Comparison of ENCODE assay signal across 8 cellular contexts in the genomic region with DNA sequence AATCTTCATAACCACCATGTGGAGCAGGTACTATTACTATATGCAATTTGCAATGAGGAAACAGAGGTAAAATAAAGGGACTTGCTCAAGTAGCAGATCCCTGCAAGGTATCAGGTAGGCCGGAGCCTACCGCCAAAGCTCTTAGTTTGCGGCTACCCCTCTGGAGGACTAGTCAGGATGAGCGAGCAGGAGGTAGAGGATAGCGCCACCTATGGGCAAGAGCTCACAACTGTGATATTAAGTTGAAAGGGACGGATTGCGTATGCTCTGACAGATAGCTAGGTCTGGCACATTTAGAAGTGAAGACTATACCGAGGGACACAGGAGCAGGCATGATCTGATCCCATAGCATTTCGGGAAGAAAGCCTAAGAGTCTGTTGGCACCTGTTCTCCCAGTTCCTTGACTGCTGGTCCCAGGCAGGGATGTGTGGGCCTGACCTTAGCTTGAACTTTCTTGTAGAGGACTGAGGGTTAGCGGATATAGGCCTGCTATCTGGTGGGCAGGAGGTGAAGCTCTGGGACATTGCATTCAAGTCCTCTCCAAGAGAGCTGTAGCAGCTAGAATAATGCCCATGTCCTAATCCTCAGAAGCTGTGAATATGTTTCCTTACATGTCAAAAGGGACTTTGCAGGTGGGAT. TPM values are rescaled to one million over a fixed set of nuclear protein-coding genes. Genes with fewer than 3 reads are reported as not detected.
DNase-seq lines count a peak whose midpoint lies in the region; ATAC-seq, FAIRE-seq and TF ChIP-seq lines count a peak whose summit lies in the region.

No MANE protein-coding gene starts in this region.

- no peak overlapping the region for H2BK5ac ChIP-seq in H1 (ENCODE audit: low read depth, low read length)

- in situ Hi-C loops in Panc1 (cut with HindIII; ENCODE audit: low pct_unique_long_range_greater_than_20kb, low sequenced_read_pairs) = no loop called here

- H3K23me2 ChIP-seq in H1 (ENCODE audit: low read depth, low read length) = no peaks in the 10 kb centered on the region

- no peak overlapping the region for H2BK15ac ChIP-seq in H1 (ENCODE audit: low read length)

- peak; percentile 84 to 90 for TF ChIP-seq RAD21 in H1 (IDR thresholded peaks at IDR 0.05 in 1 of 2, conservative IDR thresholded peaks at IDR 0.05 in 1 of 2; ENCODE audit: low read depth in 2 of 2, low read length in 2 of 2)

- H3K9ac ChIP-seq in H1 (replicated peaks in 1 of 4; ENCODE audit: extremely low read depth in 1 of 4, low read depth in 3 of 4, low read length in 3 of 4) (no peak overlapping the region), smooth muscle cell (ENCODE audit: low read depth) (no peak overlapping the region)

- H3K27me3 ChIP-seq in Panc1 (ENCODE audit: control insufficient read depth, insufficient read depth, low read length) = peaks cover 2% of the 10 kb centered on the region; the same call in 1 of the 2 replicates
- no peaks in the 10 kb centered on the region for H3K27me3 ChIP-seq in H1 (replicated peaks in 1 of 4; ENCODE audit: control insufficient read depth in 3 of 4, extremely low read depth in 1 of 4, insufficient read depth in 3 of 4, low read length in 3 of 4)
- H3K27me3 ChIP-seq in smooth muscle cell (ENCODE audit: low read depth) = no peaks in the 10 kb centered on the region

- H2BK12ac ChIP-seq in H1 (ENCODE audit: low read depth, low read length) = no peak overlapping the region

- ATAC-seq in HG02981 (IDR thresholded peaks at IDR 0.05; ENCODE audit: unreplicated experiment) (peak; percentile 59), Panc1 (no peak), HG02884 (IDR thresholded peaks at IDR 0.05; ENCODE audit: unreplicated experiment) (no peak)

- no peak overlapping the region for H4K91ac ChIP-seq in H1 (replicated peaks; ENCODE audit: insufficient read length, low read length)

- CTCF ChIA-PET in Panc1 (lab: Charles Lee) = interaction anchor here (0.5 to 1.1 kb wide), 3 partner anchors 42 to 318 kb away, joined by 3 to 9 read pairs (median 3); no protein-coding TSS in a partner anchor
- CTCF ChIA-PET in H1 (lab: Charles Lee; ENCODE audit: partially characterized antibody) = interaction anchor here (0.5 to 5.1 kb wide), 83 partner anchors 9 to 912 kb away, joined by 3 to 92 read pairs (median 5); a partner anchor contains a TSS

- H3K4me1 ChIP-seq in Panc1 (ENCODE audit: control insufficient read depth, insufficient read depth, low read length) = no peaks in the 10 kb centered on the region
- peaks cover 0 to 2% (median 0%) of the 10 kb centered on the region in 4 experiments; a peak in 2 of 7 replicates for H3K4me1 ChIP-seq in H1 (replicated peaks in 1 of 4; ENCODE audit: control insufficient read depth in 3 of 4, insufficient read depth in 4 of 4, low read length in 3 of 4)
- H3K4me1 ChIP-seq in smooth muscle cell (ENCODE audit: low read depth) = no peaks in the 10 kb centered on the region

- no peaks in the 10 kb centered on the region for H3F3A ChIP-seq in smooth muscle cell (ENCODE audit: low read depth)

- H3K4ac ChIP-seq in H1 (replicated peaks; ENCODE audit: insufficient read length, low read depth, low read length) = no peak overlapping the region

- H3K14ac ChIP-seq in H1 (ENCODE audit: insufficient read length) = no peak overlapping the region

- no peak for TF ChIP-seq POLR2A in H1 (IDR thresholded peaks at IDR 0.05; ENCODE audit: control extremely low read depth in 1 of 2, low read depth in 2 of 2, low read length in 2 of 2)

- 32% methylated on average over 10 of the region's 10 CpGs; no CpG with 5 or more reads in 1 of the 2 experiments for WGBS in H1 (ENCODE audit: extremely low coverage in 1 of 2, insufficient coverage in 1 of 2, insufficient read length in 1 of 2, insufficient replicate concordance in 2 of 2, low coverage in 1 of 2, low lambda C conversion rate in 2 of 2, missing lambda C conversion rate in 1 of 2), 2 experiments
- WGBS in smooth muscle cell (ENCODE audit: low lambda C conversion rate) = 31% methylated on average over 10 of the region's 10 CpGs

- FAIRE-seq in H1 (lab: Jason Lieb, UNC) = peak; percentile 94

- DNase-seq in stimulated activated CD4-positive, alpha-beta T cell treated with anti-CD3 and anti-CD28 coated beads, Interleukin-15, amount 100 ng/mL, for 24 hours = peak; percentile 48
- no peak for DNase-seq in stimulated activated CD4-positive, alpha-beta T cell treated with anti-CD3 and anti-CD28 coated beads, Interleukin-4, amount 100 ng/mL, for 4 hours
- DNase-seq in Panc1 (ENCODE audit: low read depth, low spot score) (peak; percentile 10), H1 (ENCODE audit: low read depth in 1 of 2, low spot score in 2 of 2) (peak; percentile 70 to 87), smooth muscle cell (lab: John Stamatoyannopoulos, UW; ENCODE audit: unreplicated experiment) (no peak), NCI-H226 (no peak)

- H3K23ac ChIP-seq in H1 (ENCODE audit: insufficient read length) = no peak overlapping the region

- no peak overlapping the region for H3K56ac ChIP-seq in H1 (replicated peaks; ENCODE audit: insufficient read length, low read depth, low read length)

- intact Hi-C loops in Panc1 (cut with micrococcal nuclease; ENCODE audit: unreplicated experiment) = no loop called here

- H2AFZ ChIP-seq in H1 (ENCODE audit: low read length) (peak overlapping the region; percentile 92), smooth muscle cell (ENCODE audit: low read depth) (no peak overlapping the region)

- no peak overlapping the region for H2BK20ac ChIP-seq in H1 (ENCODE audit: low read length)

- BruUV-seq in Panc1 (replicated peaks; lab: Mats Ljungman, UMichigan) = no TSS peak

- H3K9me3 ChIP-seq in Panc1 (ENCODE audit: control insufficient read depth, insufficient read depth, low read depth, low read length) (no peaks in the 10 kb centered on the region), H1 (ENCODE audit: insufficient read depth in 2 of 2, low read depth in 1 of 2, low read length in 1 of 2) (no peaks in the 10 kb centered on the region), smooth muscle cell (replicated peaks; ENCODE audit: low read depth) (no peaks in the 10 kb centered on the region)

- TF ChIP-seq CTCF in Panc1 (IDR thresholded peaks at IDR 0.05) (peak; percentile 70), H1 (IDR thresholded peaks at IDR 0.05; ENCODE audit: control extremely low read depth in 1 of 3, insufficient read depth in 1 of 3, low read depth in 1 of 3, low read length in 3 of 3) (peak; percentile 71 to 98 (median 90)), smooth muscle cell (IDR thresholded peaks at IDR 0.05; ENCODE audit: borderline replicate concordance, insufficient read depth, poor library complexity, severe bottlenecking) (peak; percentile 52)

- H3K18ac ChIP-seq in H1 (ENCODE audit: extremely low read depth, low read length) = no peak overlapping the region

- no peaks in the 10 kb centered on the region for H3K79me2 ChIP-seq in H1 (ENCODE audit: control insufficient read depth in 1 of 2, insufficient read depth in 2 of 2, low read length in 2 of 2)
- no peaks in the 10 kb centered on the region for H3K79me2 ChIP-seq in smooth muscle cell (ENCODE audit: low read depth)

- no peaks in the 10 kb centered on the region for H4K20me1 ChIP-seq in H1 (replicated peaks in 1 of 2; ENCODE audit: control insufficient read depth in 1 of 2, insufficient read depth in 2 of 2, low read length in 2 of 2)
- no peaks in the 10 kb centered on the region for H4K20me1 ChIP-seq in smooth muscle cell (ENCODE audit: low read depth)

- H2AK5ac ChIP-seq in H1 (ENCODE audit: low read depth, low read length) = no peak overlapping the region

- H3K36me3 ChIP-seq in Panc1 (ENCODE audit: control insufficient read depth, insufficient read depth, low read length) (no peaks in the 10 kb centered on the region), H1 (ENCODE audit: control insufficient read depth in 2 of 4, insufficient read depth in 4 of 4, low read length in 3 of 4) (no peaks in the 10 kb centered on the region), smooth muscle cell (ENCODE audit: low read depth) (no peaks in the 10 kb centered on the region)

- H4K5ac ChIP-seq in H1 (ENCODE audit: insufficient read length, low read depth, low read length) = no peak overlapping the region

- TF ChIP-seq EP300 in H1 (IDR thresholded peaks at IDR 0.05; ENCODE audit: borderline replicate concordance in 1 of 2, low read depth in 2 of 2, low read length in 2 of 2) = no peak

- no peak overlapping the region for H4K8ac ChIP-seq in H1 (ENCODE audit: extremely low read depth, insufficient read depth, low read length)

- H3K79me1 ChIP-seq in H1 (ENCODE audit: low read depth, low read length) = no peaks in the 10 kb centered on the region

- H3K27ac ChIP-seq in Panc1 (ENCODE audit: low read length) (no peak overlapping the region), H1 (ENCODE audit: low read depth, low read length) (no peak overlapping the region), smooth muscle cell (ENCODE audit: low read depth) (no peak overlapping the region)

- H2BK120ac ChIP-seq in H1 (replicated peaks; ENCODE audit: low read depth, low read length) = no peak overlapping the region

- H3K4me2 ChIP-seq in H1 (ENCODE audit: insufficient read depth in 1 of 2, low read depth in 2 of 2, low read length in 2 of 2) (no peak overlapping the region), smooth muscle cell (no peak overlapping the region)

- POLR2A ChIA-PET in Panc1 (lab: Charles Lee) (no interaction called here), H1 (lab: Charles Lee; ENCODE audit: partially characterized antibody) (interaction anchor here (0.6 to 1.2 kb wide), 2 partner anchors 38 to 1408 kb away, joined by 4 read pairs; no protein-coding TSS in a partner anchor)

- H3K4me3 ChIP-seq in Panc1 (ENCODE audit: low read depth in 2 of 2, low read length in 2 of 2) (no peak overlapping the region), H1 (ENCODE audit: extremely low read depth in 1 of 4, insufficient read depth in 2 of 4, low read depth in 3 of 4, low read length in 4 of 4) (no peak overlapping the region), smooth muscle cell (no peak overlapping the region)

TF ChIP-seq in H1, 55 proteins besides CTCF, POLR2A, EP300 and RAD21:
- TF ChIP-seq TBP (IDR thresholded peaks at IDR 0.05; ENCODE audit: low read depth, low read length) (no peak), CEBPB (IDR thresholded peaks at IDR 0.05; ENCODE audit: low read depth, low read length) (peak; percentile 63; the same call in 1 of the 2 replicates)
TF ChIP-seq in H1: peak in this region for 1.

RNA-seq across cellular contexts. Expression of a gene that starts 48.0 kb away (rescaled TPM):
- total RNA-seq in Panc1 (2021; ENCODE audit: unreplicated experiment) = not detected
- polyA plus RNA-seq in Panc1 (2012; ENCODE audit: insufficient read length) = not detected
- total RNA-seq in H1 (2021; fragmentation: NEBNext Ultra II Directional; extraction: Animal tissue kit (Norgen Biotek cat#: 25700)) = 0.11 and 0.30 TPM in 2 replicates
- 0.05 and 0.14 TPM in 2 replicates for polyA plus RNA-seq in H1 (2011; rRNA removed)
- 0.03 TPM for polyA plus RNA-seq in H1 (2011; cell fraction: cytosol; rRNA removed)
- not detected for polyA plus RNA-seq in H1 (2011; cell fraction: nucleus; rRNA removed)
- polyA plus RNA-seq in H1 (2012, experiment 1 of 2) = 0.12 to 0.14 TPM in 2 of 4 replicates, not detected in the others
- polyA plus RNA-seq in H1 (2012, experiment 2 of 2) = not detected
- 0.14 TPM for polyA plus RNA-seq in H1 (2013, experiment 1 of 2)
- 0.18 TPM for polyA plus RNA-seq in H1 (2013, experiment 2 of 2)
- 0.03 and 1.0 TPM in 2 replicates for polyA minus RNA-seq in H1 (2011; rRNA and poly(A)+ RNA removed)
- polyA minus RNA-seq in H1 (2011; cell fraction: cytosol; rRNA and poly(A)+ RNA removed) = not detected
- polyA minus RNA-seq in H1 (2011; cell fraction: nucleus; rRNA and poly(A)+ RNA removed) = not detected
- total RNA-seq in smooth muscle cell = not detected in 2 replicates
- not detected in 2 replicates for polyA plus RNA-seq in smooth muscle cell

Comparison
In these comparisons a context has a peak if more than half of its experiments do, and no peak if none do; other contexts are left out.
1. DNase-seq: peak in stimulated activated CD4-positive, alpha-beta T cell treated with anti-CD3 and anti-CD28 coated beads, Interleukin-15, amount 100 ng/mL, for 24 hours (single experiment), Panc1 (single experiment) and H1 (2 of 2); none in stimulated activated CD4-positive, alpha-beta T cell treated with anti-CD3 and anti-CD28 coated beads, Interleukin-4, amount 100 ng/mL, for 4 hours (0 of 2), smooth muscle cell (single experiment) and NCI-H226 (single experiment).
2. Peak in every context shown above with its lines, with median percentiles within 50 percentile points of each other: CTCF ChIP-seq.